6 cellular contexts compared by ENCODE assay signal in genomic region chr10:104665174-104665573, GRCh38. TPM values are rescaled to one million over a fixed set of nuclear protein-coding genes. Genes with fewer than 3 reads are reported as not detected.
"Had no signal": no experiment of that assay in that cellular context is flagged by ENCODE, and none has a peak within 500 bp of the region (broad histone marks: within the 10 kb centered on the region; RNA-seq: fewer than 3 reads in every experiment).

No MANE protein-coding gene starts in this region.

- ATAC-seq: HepG2, K562 had no signal

- H3K27ac ChIP-seq: HL-60 had no signal

- H3K4me3 ChIP-seq: K562 had no signal

- DNase-seq: IMR-90, KBM-7 had no signal

RNA-seq across cellular contexts. Expression of gene SORCS3, which starts 24.1 kb away (rescaled TPM):
- total RNA-seq: HepG2, HT-29, IMR-90, K562 had no signal
